In genomic region chr2:118202707-118203303, GRCh38 we compare ENCODE assay signal across 1 cellular context.
TF ChIP-seq lines count a peak whose summit lies in the region.

No MANE protein-coding gene starts in this region.

TF ChIP-seq in HepG2, 621 proteins besides CTCF, POLR2A, EP300 and RAD21 (continued from another document):
- TF ChIP-seq TFDP1 (CRISPR knock-in tag; IDR thresholded peaks at IDR 0.05; ENCODE audit: borderline replicate concordance): no peak
- TF ChIP-seq ZZZ3 (CRISPR knock-in tag; IDR thresholded peaks at IDR 0.05; ENCODE audit: borderline replicate concordance): no peak
- no peak for TF ChIP-seq IKZF5 (CRISPR knock-in tag; IDR thresholded peaks at IDR 0.05)
- TF ChIP-seq MIER3 (CRISPR knock-in tag; IDR thresholded peaks at IDR 0.05; ENCODE audit: borderline replicate concordance): no peak
- no peak for TF ChIP-seq FOXP4 (CRISPR knock-in tag; IDR thresholded peaks at IDR 0.05)
- no peak for TF ChIP-seq RBM22 (optimal IDR thresholded peaks at IDR 0.05; ENCODE audit: low read length)
- no peak for TF ChIP-seq CCDC6 (CRISPR knock-in tag; IDR thresholded peaks at IDR 0.05)
- no peak for TF ChIP-seq SKIL (CRISPR knock-in tag; IDR thresholded peaks at IDR 0.05; ENCODE audit: borderline replicate concordance)
- no peak for TF ChIP-seq KLF15 (CRISPR knock-in tag; IDR thresholded peaks at IDR 0.05; ENCODE audit: borderline replicate concordance)
- no peak for TF ChIP-seq ZNF776 (CRISPR knock-in tag; IDR thresholded peaks at IDR 0.05)
- TF ChIP-seq AKAP8 (CRISPR knock-in tag; IDR thresholded peaks at IDR 0.05): no peak
- TF ChIP-seq MEIS2 (CRISPR knock-in tag; IDR thresholded peaks at IDR 0.05): no peak
- TF ChIP-seq GATAD1 (CRISPR knock-in tag; IDR thresholded peaks at IDR 0.05): no peak
- TF ChIP-seq PHB2 (IDR thresholded peaks at IDR 0.05; ENCODE audit: partially characterized antibody): no peak
- TF ChIP-seq SMC3 (IDR thresholded peaks at IDR 0.05; ENCODE audit: low read length): peak; percentile 69; the same call in 1 of the 2 replicates
- TF ChIP-seq, protein P1, sequence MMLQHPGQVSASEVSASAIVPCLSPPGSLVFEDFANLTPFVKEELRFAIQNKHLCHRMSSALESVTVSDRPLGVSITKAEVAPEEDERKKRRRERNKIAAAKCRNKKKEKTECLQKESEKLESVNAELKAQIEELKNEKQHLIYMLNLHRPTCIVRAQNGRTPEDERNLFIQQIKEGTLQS (CRISPR knock-in tag; IDR thresholded peaks at IDR 0.05): no peak
- TF ChIP-seq ZNF446 (CRISPR knock-in tag; IDR thresholded peaks at IDR 0.05): no peak
- no peak for TF ChIP-seq ZFP36 (IDR thresholded peaks at IDR 0.05; ENCODE audit: borderline replicate concordance, low read depth, low read length, partially characterized antibody)
- TF ChIP-seq MED13 (CRISPR knock-in tag; IDR thresholded peaks at IDR 0.05): no peak
- no peak for TF ChIP-seq MIXL1 (CRISPR knock-in tag; IDR thresholded peaks at IDR 0.05)
- TF ChIP-seq THRA (CRISPR knock-in tag; IDR thresholded peaks at IDR 0.05; ENCODE audit: borderline replicate concordance): 0 out of 2 replicates have a peak, but pooled peaks have one; percentile 48
- TF ChIP-seq ZNF33A (CRISPR knock-in tag; IDR thresholded peaks at IDR 0.05; ENCODE audit: borderline replicate concordance): no peak
- TF ChIP-seq ZNF318 (CRISPR knock-in tag; IDR thresholded peaks at IDR 0.05): 0 out of 2 replicates have a peak, but pooled peaks have one; percentile 20
- TF ChIP-seq POGK (CRISPR knock-in tag; conservative IDR thresholded peaks at IDR 0.05): 0 out of 2 replicates have a peak, but pooled peaks have one; percentile 29
- TF ChIP-seq SIN3B (IDR thresholded peaks at IDR 0.05; ENCODE audit: low read length): no peak
- TF ChIP-seq ZNF230 (CRISPR knock-in tag; IDR thresholded peaks at IDR 0.05): no peak
- no peak for TF ChIP-seq ATF7-NPFF (CRISPR knock-in tag; IDR thresholded peaks at IDR 0.05; ENCODE audit: low read depth)
- TF ChIP-seq MAX (IDR thresholded peaks at IDR 0.05): no peak
- no peak for TF ChIP-seq ZNF333 (CRISPR knock-in tag; IDR thresholded peaks at IDR 0.05; ENCODE audit: borderline replicate concordance)
